ENCODE assay signal across 13 cellular contexts in the genomic region with DNA sequence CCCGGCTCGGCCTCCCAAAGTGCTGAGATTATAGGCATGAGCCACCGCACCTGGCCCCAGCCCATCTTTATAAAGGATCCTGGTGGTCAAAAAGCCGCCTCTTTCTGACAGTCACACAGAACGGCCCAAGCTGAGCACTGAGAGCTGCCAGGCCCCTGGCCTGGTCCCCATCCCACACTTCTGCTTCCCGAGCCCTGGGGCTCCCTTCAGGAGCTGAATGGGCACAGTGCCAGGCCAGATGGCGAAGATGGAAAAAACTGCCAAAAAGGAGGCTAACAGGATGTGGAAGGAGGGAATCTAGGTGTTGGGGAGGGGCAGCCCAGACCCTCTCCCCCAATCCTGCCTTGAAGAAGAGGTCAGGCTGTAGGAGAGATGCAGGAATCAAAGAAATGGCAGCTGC. TPM values are rescaled to one million over a fixed set of nuclear protein-coding genes. Genes with fewer than 3 reads are reported as not detected.
DNase-seq lines count a peak whose midpoint lies in the region; ATAC-seq, FAIRE-seq and TF ChIP-seq lines count a peak whose summit lies in the region.
"Had no signal": no experiment of that assay in that cellular context is flagged by ENCODE, and none has a peak within 500 bp of the region (broad histone marks: within the 10 kb centered on the region; RNA-seq: fewer than 3 reads in every experiment).

No MANE protein-coding gene starts in this region.

- H3K14ac ChIP-seq in H1 (ENCODE audit: insufficient read length) = no peak overlapping the region

- H3K4me2 ChIP-seq in SU-DHL-6 (ENCODE audit: low read depth, low read length, poor library complexity, severe bottlenecking) (peak overlapping the region; percentile 79), H1 (ENCODE audit: insufficient read depth in 1 of 2, low read depth in 2 of 2, low read length in 2 of 2) (no peak overlapping the region)

- no peaks in the 10 kb centered on the region for H3K9me3 ChIP-seq in left ventricle myocardium inferior (replicated peaks)
- H3K9me3 ChIP-seq in right cardiac atrium (ENCODE audit: control insufficient read depth, low read length) = no peaks in the 10 kb centered on the region
- H3K9me3 ChIP-seq in SU-DHL-6 (ENCODE audit: insufficient read depth, low read length) = no peaks in the 10 kb centered on the region
- H3K9me3 ChIP-seq in H1 (ENCODE audit: insufficient read depth in 2 of 2, low read depth in 1 of 2, low read length in 1 of 2) = no peaks in the 10 kb centered on the region
- H3K9me3 ChIP-seq in transverse colon = no peaks in the 10 kb centered on the region
- H3K9me3 ChIP-seq: upper lobe of left lung had no signal

- H2AFZ ChIP-seq in SU-DHL-6 (ENCODE audit: low read depth, low read length, severe bottlenecking) (no peak overlapping the region), H1 (ENCODE audit: low read length) (no peak overlapping the region)

- no peak overlapping the region for H2BK5ac ChIP-seq in H1 (ENCODE audit: low read depth, low read length)

- no peaks in the 10 kb centered on the region for H3K23me2 ChIP-seq in H1 (ENCODE audit: low read depth, low read length)

- TF ChIP-seq EP300 in H1 (IDR thresholded peaks at IDR 0.05; ENCODE audit: borderline replicate concordance in 1 of 2, low read depth in 2 of 2, low read length in 2 of 2) (no peak), transverse colon (IDR thresholded peaks at IDR 0.05; ENCODE audit: low read depth) (no peak)

- FAIRE-seq in H1 (lab: Jason Lieb, UNC) = no peak

- H3K56ac ChIP-seq in H1 (replicated peaks; ENCODE audit: insufficient read length, low read depth, low read length) = no peak overlapping the region

- no peak overlapping the region for H4K8ac ChIP-seq in H1 (ENCODE audit: extremely low read depth, insufficient read depth, low read length)

- no peak overlapping the region for H4K91ac ChIP-seq in H1 (replicated peaks; ENCODE audit: insufficient read length, low read length)

- 59% methylated on average over 7 of the region's 7 CpGs for WGBS in right cardiac atrium
- WGBS in H1 (ENCODE audit: extremely low coverage in 1 of 2, insufficient coverage in 1 of 2, insufficient read length in 1 of 2, insufficient replicate concordance in 2 of 2, low coverage in 1 of 2, low lambda C conversion rate in 2 of 2, missing lambda C conversion rate in 1 of 2), 2 experiments = 87% methylated on average over 7 of the region's 7 CpGs; no CpG with 5 or more reads in 1 of the 2 experiments
- WGBS in transverse colon (ENCODE audit: low coverage in 1 of 2), 2 donors = 0 to 63% methylated on average over 1 to 7 of the region's 7 CpGs

- no peaks in the 10 kb centered on the region for H3K36me3 ChIP-seq in left ventricle myocardium inferior
- H3K36me3 ChIP-seq in SU-DHL-6 (ENCODE audit: low read length) = no peaks in the 10 kb centered on the region
- H3K36me3 ChIP-seq in H1 (ENCODE audit: control insufficient read depth in 2 of 4, insufficient read depth in 4 of 4, low read length in 3 of 4) = no peaks in the 10 kb centered on the region
- H3K36me3 ChIP-seq in transverse colon = no peaks in the 10 kb centered on the region
- H3K36me3 ChIP-seq: upper lobe of left lung had no signal

- no peaks in the 10 kb centered on the region for H3K9me2 ChIP-seq in SU-DHL-6 (replicated peaks; ENCODE audit: insufficient read depth, low read length)

- peak overlapping the region; percentile 72 for H3K9ac ChIP-seq in SU-DHL-6 (ENCODE audit: low read length)
- no peak overlapping the region for H3K9ac ChIP-seq in H1 (replicated peaks in 1 of 4; ENCODE audit: extremely low read depth in 1 of 4, low read depth in 3 of 4, low read length in 3 of 4)

- H3F3A ChIP-seq in SU-DHL-6 (ENCODE audit: insufficient read depth) = peaks cover 23% of the 10 kb centered on the region

- CTCF ChIA-PET in H1 (lab: Charles Lee; ENCODE audit: partially characterized antibody) = interaction anchor here (1.0 to 7.9 kb wide), 7 partner anchors 10 to 195 kb away, joined by 3 to 65 read pairs (median 4); no protein-coding TSS in a partner anchor

- H3K27me3 ChIP-seq in left ventricle myocardium inferior (ENCODE audit: low read depth) = peaks cover 6% of the 10 kb centered on the region
- no peaks in the 10 kb centered on the region for H3K27me3 ChIP-seq in right cardiac atrium (ENCODE audit: control insufficient read depth, insufficient read depth)
- H3K27me3 ChIP-seq in SU-DHL-6 (ENCODE audit: low read length) = no peaks in the 10 kb centered on the region
- no peaks in the 10 kb centered on the region for H3K27me3 ChIP-seq in H1 (replicated peaks in 1 of 4; ENCODE audit: control insufficient read depth in 3 of 4, extremely low read depth in 1 of 4, insufficient read depth in 3 of 4, low read length in 3 of 4)
- H3K27me3 ChIP-seq in transverse colon = no peaks in the 10 kb centered on the region
- H3K27me3 ChIP-seq: upper lobe of left lung had no signal

- H3K4me1 ChIP-seq in left ventricle myocardium inferior = peaks cover 20% of the 10 kb centered on the region
- peaks cover 2% of the 10 kb centered on the region for H3K4me1 ChIP-seq in right cardiac atrium (ENCODE audit: control insufficient read depth, insufficient read depth, low read length)
- peaks cover 0 to 8% (median 2%) of the 10 kb centered on the region in 4 experiments; a peak in 4 of 7 replicates for H3K4me1 ChIP-seq in H1 (replicated peaks in 1 of 4; ENCODE audit: control insufficient read depth in 3 of 4, insufficient read depth in 4 of 4, low read length in 3 of 4)
- peaks cover 0 to 41% (median 34%) of the 10 kb centered on the region in 4 donors for H3K4me1 ChIP-seq in transverse colon

- intact Hi-C loops in left ventricle myocardium inferior (cut with micrococcal nuclease) (no loop called here), right cardiac atrium (cut with DNase I) (no loop called here), transverse colon (cut with DNase I; ENCODE audit: low total_unique reads) (no loop called here)

- POLR2A ChIA-PET in H1 (lab: Charles Lee; ENCODE audit: partially characterized antibody) = interaction anchor here (1.0 to 2.5 kb wide), 7 partner anchors 9 to 96 kb away, joined by 3 to 18 read pairs (median 5); a partner anchor contains a TSS

- TF ChIP-seq CTCF in left ventricle myocardium inferior (IDR thresholded peaks at IDR 0.05; ENCODE audit: borderline replicate concordance) (no peak), SU-DHL-6 (IDR thresholded peaks at IDR 0.05; ENCODE audit: insufficient read depth, low read length, poor library complexity, severe bottlenecking) (no peak), H1 (IDR thresholded peaks at IDR 0.05; ENCODE audit: control extremely low read depth in 1 of 3, insufficient read depth in 1 of 3, low read depth in 1 of 3, low read length in 3 of 3) (no peak), transverse colon (IDR thresholded peaks at IDR 0.05) (no peak)

- in situ Hi-C loops in transverse colon (cut with MboI; ENCODE audit: low pct_ligation_motif_present in 1 of 4, low pct_unique_long_range_greater_than_20kb in 1 of 4, low sequenced_read_pairs in 3 of 4) = no loop called here

- H2AK5ac ChIP-seq in H1 (ENCODE audit: low read depth, low read length) = no peak overlapping the region

- TF ChIP-seq POLR2A in H1 (IDR thresholded peaks at IDR 0.05; ENCODE audit: control extremely low read depth in 1 of 2, low read depth in 2 of 2, low read length in 2 of 2) (no peak), transverse colon (IDR thresholded peaks at IDR 0.05) (no peak)

- no peak for ATAC-seq in right cardiac atrium

- peak overlapping the region; percentile 75 for H3K27ac ChIP-seq in left ventricle myocardium inferior (replicated peaks)
- H3K27ac ChIP-seq in right cardiac atrium (ENCODE audit: low read length) = no peak overlapping the region
- H3K27ac ChIP-seq in SU-DHL-6 (ENCODE audit: low read depth, low read length) = peak overlapping the region; percentile 91
- no peak overlapping the region for H3K27ac ChIP-seq in H1 (ENCODE audit: low read depth, low read length)
- H3K27ac ChIP-seq in transverse colon = peak overlapping the region; percentile 78 to 93 (median 86)

- peaks cover 9% of the 10 kb centered on the region; the same call in 1 of the 2 replicates for H3K79me2 ChIP-seq in SU-DHL-6 (ENCODE audit: insufficient read depth, low read length)
- no peaks in the 10 kb centered on the region for H3K79me2 ChIP-seq in H1 (ENCODE audit: control insufficient read depth in 1 of 2, insufficient read depth in 2 of 2, low read length in 2 of 2)

- H4K20me1 ChIP-seq in SU-DHL-6 (ENCODE audit: low read depth, low read length) = no peaks in the 10 kb centered on the region
- no peaks in the 10 kb centered on the region for H4K20me1 ChIP-seq in H1 (replicated peaks in 1 of 2; ENCODE audit: control insufficient read depth in 1 of 2, insufficient read depth in 2 of 2, low read length in 2 of 2)

- H3K79me1 ChIP-seq in H1 (ENCODE audit: low read depth, low read length) = no peaks in the 10 kb centered on the region

- H2BK15ac ChIP-seq in H1 (ENCODE audit: low read length) = no peak overlapping the region

- H2BK120ac ChIP-seq in H1 (replicated peaks; ENCODE audit: low read depth, low read length) = no peak overlapping the region

- no peak overlapping the region for H2BK20ac ChIP-seq in H1 (ENCODE audit: low read length)

- H3K18ac ChIP-seq in H1 (ENCODE audit: extremely low read depth, low read length) = no peak overlapping the region

- DNase-seq in left ventricle myocardium inferior = no peak
- DNase-seq in right cardiac atrium = no peak
- no peak for DNase-seq in H1 (ENCODE audit: low read depth in 1 of 2, low spot score in 2 of 2)
- DNase-seq in transverse colon = no peak
- no peak for DNase-seq in inferior parietal cortex (ENCODE audit: extremely low spot score)
- no peak for DNase-seq in globus pallidus (ENCODE audit: low spot score)
- no peak for DNase-seq in NCI-H1436 treated with DMSO at 0.1 percent for 48 hours (lab: John Stamatoyannopoulos, UW)
- DNase-seq: activated gamma-delta T cell treated with Interleukin-2 at 50 U/mL for 16 hours, head of caudate nucleus, NCI-H1930, upper lobe of left lung had no signal

- H3K4me3 ChIP-seq in left ventricle myocardium inferior = peak overlapping the region; percentile 62
- no peak overlapping the region for H3K4me3 ChIP-seq in right cardiac atrium (ENCODE audit: low read length)
- peak overlapping the region; percentile 53 for H3K4me3 ChIP-seq in SU-DHL-6 (ENCODE audit: insufficient read depth, low read length, poor library complexity, severe bottlenecking)
- H3K4me3 ChIP-seq in H1 (ENCODE audit: extremely low read depth in 1 of 4, insufficient read depth in 2 of 4, low read depth in 3 of 4, low read length in 4 of 4) = no peak overlapping the region
- H3K4me3 ChIP-seq in transverse colon = peak overlapping the region in 3 of 4 donors; percentile 3 to 30 (median 16)
- H3K4me3 ChIP-seq: lung had no signal

- H4K5ac ChIP-seq in H1 (ENCODE audit: insufficient read length, low read depth, low read length) = no peak overlapping the region

- no peak overlapping the region for H3K23ac ChIP-seq in H1 (ENCODE audit: insufficient read length)

- no peak overlapping the region for H3K4ac ChIP-seq in H1 (replicated peaks; ENCODE audit: insufficient read length, low read depth, low read length)

- H2BK12ac ChIP-seq in H1 (ENCODE audit: low read depth, low read length) = 0 out of 2 replicates have a peak overlapping the region, but pooled peaks have one; percentile 75

- TF ChIP-seq RAD21 in H1 (IDR thresholded peaks at IDR 0.05 in 1 of 2, conservative IDR thresholded peaks at IDR 0.05 in 1 of 2; ENCODE audit: low read depth in 2 of 2, low read length in 2 of 2) = no peak

RNA-seq across cellular contexts. Expression of a gene that starts 5.1 kb away (rescaled TPM):
- 7.0 TPM for total RNA-seq in left ventricle myocardium inferior
- 1 to 10 TPM; 1.1 to 2.6 (median 2.0) TPM for total RNA-seq in right cardiac atrium
- polyA plus RNA-seq in right cardiac atrium = 0.86 TPM
- total RNA-seq in H1 (2021; fragmentation: NEBNext Ultra II Directional; extraction: Animal tissue kit (Norgen Biotek cat#: 25700)) = 0.22 and 0.23 TPM in 2 replicates
- polyA plus RNA-seq in H1 (2011; rRNA removed) = 0.24 and 0.63 TPM in 2 replicates
- polyA plus RNA-seq in H1 (2011; cell fraction: cytosol; rRNA removed) = 0.31 TPM
- 0.47 TPM for polyA plus RNA-seq in H1 (2011; cell fraction: nucleus; rRNA removed)
- 0.29 to 0.40 TPM (median 0.35 TPM) in 3 of 4 replicates, not detected in the other for polyA plus RNA-seq in H1 (2012, experiment 1 of 2)
- polyA plus RNA-seq in H1 (2012, experiment 2 of 2) = 0.21 TPM
- polyA plus RNA-seq in H1 (2013, experiment 1 of 2) = 0.57 TPM
- 0.48 TPM for polyA plus RNA-seq in H1 (2013, experiment 2 of 2)
- polyA minus RNA-seq in H1 (2011; rRNA and poly(A)+ RNA removed) = 0.32 and 0.63 TPM in 2 replicates
- polyA minus RNA-seq in H1 (2011; cell fraction: cytosol; rRNA and poly(A)+ RNA removed) = not detected
- polyA minus RNA-seq in H1 (2011; cell fraction: nucleus; rRNA and poly(A)+ RNA removed) = 0.40 TPM
- total RNA-seq in transverse colon = 10 to 100 TPM; 27.9 to 50.1 (median 30.2) TPM

RNA-seq across cellular contexts. Expression of a gene that starts 16.5 kb away (rescaled TPM):
- total RNA-seq in left ventricle myocardium inferior = 1.4 TPM
- total RNA-seq in right cardiac atrium = 1 to 10 TPM; 1.0 to 2.1 (median 1.1) TPM
- 0.50 TPM for polyA plus RNA-seq in right cardiac atrium
- 0.80 and 1.2 TPM in 2 replicates for total RNA-seq in H1 (2021; fragmentation: NEBNext Ultra II Directional; extraction: Animal tissue kit (Norgen Biotek cat#: 25700))
- polyA plus RNA-seq in H1 (2011; rRNA removed) = 5.2 and 8.9 TPM in 2 replicates
- polyA plus RNA-seq in H1 (2011; cell fraction: cytosol; rRNA removed) = 4.1 TPM
- polyA plus RNA-seq in H1 (2011; cell fraction: nucleus; rRNA removed) = 13.2 TPM
- polyA plus RNA-seq in H1 (2012, experiment 1 of 2) = 0.98 to 1.8 TPM (median 1.4 TPM) in 4 replicates
- polyA plus RNA-seq in H1 (2012, experiment 2 of 2) = 0.30 TPM
- polyA plus RNA-seq in H1 (2013, experiment 1 of 2) = 1.5 TPM
- polyA plus RNA-seq in H1 (2013, experiment 2 of 2) = 2.1 TPM
- 5.7 and 11.8 TPM in 2 replicates for polyA minus RNA-seq in H1 (2011; rRNA and poly(A)+ RNA removed)
- polyA minus RNA-seq in H1 (2011; cell fraction: cytosol; rRNA and poly(A)+ RNA removed) = 2.2 TPM
- 5.7 TPM for polyA minus RNA-seq in H1 (2011; cell fraction: nucleus; rRNA and poly(A)+ RNA removed)
- 1 to 10 TPM in 3 of 4 donors, not detected in 1; 2.2 to 2.9 (median 2.7) TPM for total RNA-seq in transverse colon

RNA-seq across cellular contexts. Expression of a gene that starts 23.5 kb away (rescaled TPM):
- total RNA-seq in left ventricle myocardium inferior = 151 TPM
- 100 to 1,000 TPM; 138 to 165 (median 153) TPM for total RNA-seq in right cardiac atrium
- polyA plus RNA-seq in right cardiac atrium = 142 TPM
- total RNA-seq in H1 (2021; fragmentation: NEBNext Ultra II Directional; extraction: Animal tissue kit (Norgen Biotek cat#: 25700)) = 305 and 330 TPM in 2 replicates
- 198 and 214 TPM in 2 replicates for polyA plus RNA-seq in H1 (2011; rRNA removed)
- 178 TPM for polyA plus RNA-seq in H1 (2011; cell fraction: cytosol; rRNA removed)
- 362 TPM for polyA plus RNA-seq in H1 (2011; cell fraction: nucleus; rRNA removed)
- 194 to 267 TPM (median 241 TPM) in 4 replicates for polyA plus RNA-seq in H1 (2012, experiment 1 of 2)
- polyA plus RNA-seq in H1 (2012, experiment 2 of 2) = 52.1 TPM
- polyA plus RNA-seq in H1 (2013, experiment 1 of 2) = 180 TPM
- polyA plus RNA-seq in H1 (2013, experiment 2 of 2) = 192 TPM
- polyA minus RNA-seq in H1 (2011; rRNA and poly(A)+ RNA removed) = 290 and 298 TPM in 2 replicates
- 180 TPM for polyA minus RNA-seq in H1 (2011; cell fraction: cytosol; rRNA and poly(A)+ RNA removed)
- polyA minus RNA-seq in H1 (2011; cell fraction: nucleus; rRNA and poly(A)+ RNA removed) = 129 TPM
- 100 to 1,000 TPM; 142 to 165 (median 154) TPM for total RNA-seq in transverse colon

RNA-seq across cellular contexts. Expression of a gene that starts 32.2 kb away (rescaled TPM):
- 23.2 TPM for total RNA-seq in left ventricle myocardium inferior
- total RNA-seq in right cardiac atrium = 10 to 100 TPM; 18.3 to 31.2 (median 30.2) TPM
- 27.0 TPM for polyA plus RNA-seq in right cardiac atrium
- 21.7 and 22.9 TPM in 2 replicates for total RNA-seq in H1 (2021; fragmentation: NEBNext Ultra II Directional; extraction: Animal tissue kit (Norgen Biotek cat#: 25700))
- polyA plus RNA-seq in H1 (2011; rRNA removed) = 28.6 and 29.3 TPM in 2 replicates
- 44.8 TPM for polyA plus RNA-seq in H1 (2011; cell fraction: cytosol; rRNA removed)
- 62.2 TPM for polyA plus RNA-seq in H1 (2011; cell fraction: nucleus; rRNA removed)
- 25.6 to 40.6 TPM (median 29.1 TPM) in 4 replicates for polyA plus RNA-seq in H1 (2012, experiment 1 of 2)
- polyA plus RNA-seq in H1 (2012, experiment 2 of 2) = 21.9 TPM
- polyA plus RNA-seq in H1 (2013, experiment 1 of 2) = 26.0 TPM
- 22.1 TPM for polyA plus RNA-seq in H1 (2013, experiment 2 of 2)
- polyA minus RNA-seq in H1 (2011; rRNA and poly(A)+ RNA removed) = 15.7 and 16.4 TPM in 2 replicates
- 6.8 TPM for polyA minus RNA-seq in H1 (2011; cell fraction: cytosol; rRNA and poly(A)+ RNA removed)
- polyA minus RNA-seq in H1 (2011; cell fraction: nucleus; rRNA and poly(A)+ RNA removed) = 13.0 TPM
- 100 to 1,000 TPM in 1 of 4 donors, 10 to 100 TPM in 3; 41.8 to 165 (median 56.6) TPM for total RNA-seq in transverse colon

RNA-seq across cellular contexts. Expression of a gene that starts 58.5 kb away (rescaled TPM):
- total RNA-seq in left ventricle myocardium inferior = 26.5 TPM
- total RNA-seq in right cardiac atrium = 10 to 100 TPM; 32.9 to 35.0 (median 33.8) TPM
- 23.5 TPM for polyA plus RNA-seq in right cardiac atrium
- total RNA-seq in H1 (2021; fragmentation: NEBNext Ultra II Directional; extraction: Animal tissue kit (Norgen Biotek cat#: 25700)) = 59.6 and 60.1 TPM in 2 replicates
- 59.0 and 75.1 TPM in 2 replicates for polyA plus RNA-seq in H1 (2011; rRNA removed)
- polyA plus RNA-seq in H1 (2011; cell fraction: cytosol; rRNA removed) = 66.7 TPM
- 138 TPM for polyA plus RNA-seq in H1 (2011; cell fraction: nucleus; rRNA removed)
- 64.4 to 74.8 TPM (median 69.2 TPM) in 4 replicates for polyA plus RNA-seq in H1 (2012, experiment 1 of 2)
- polyA plus RNA-seq in H1 (2012, experiment 2 of 2) = 30.4 TPM
- 47.8 TPM for polyA plus RNA-seq in H1 (2013, experiment 1 of 2)
- 45.3 TPM for polyA plus RNA-seq in H1 (2013, experiment 2 of 2)
- 69.0 and 70.2 TPM in 2 replicates for polyA minus RNA-seq in H1 (2011; rRNA and poly(A)+ RNA removed)
- polyA minus RNA-seq in H1 (2011; cell fraction: cytosol; rRNA and poly(A)+ RNA removed) = 39.0 TPM
- 71.1 TPM for polyA minus RNA-seq in H1 (2011; cell fraction: nucleus; rRNA and poly(A)+ RNA removed)
- total RNA-seq in transverse colon = 10 to 100 TPM; 34.8 to 49.4 (median 42.8) TPM

Comparison
In these comparisons a context has a peak if more than half of its experiments do, and no peak if none do; other contexts are left out.
1. H3K27ac ChIP-seq: peak in left ventricle myocardium inferior (single experiment), SU-DHL-6 (single experiment) and transverse colon (4 of 4); none in right cardiac atrium (single experiment) and H1 (single experiment).
2. H3K4me3 ChIP-seq: peak in left ventricle myocardium inferior (single experiment), SU-DHL-6 (single experiment) and transverse colon (3 of 4); none in right cardiac atrium (single experiment) and H1 (0 of 4).